ENCODE assay signal across 16 cellular contexts in genomic region chr5:124193371-124193789, GRCh38.
DNase-seq lines count a peak whose midpoint lies in the region; ATAC-seq, FAIRE-seq and TF ChIP-seq lines count a peak whose summit lies in the region.
"Had no signal": no experiment of that assay in that cellular context is flagged by ENCODE, and none has a peak within 500 bp of the region (broad histone marks: within the 10 kb centered on the region; RNA-seq: fewer than 3 reads in every experiment).

No MANE protein-coding gene starts in this region.

- H3K4me1 ChIP-seq in IMR-90 (ENCODE audit: control insufficient read depth, insufficient read depth, low read length) (peaks cover 2% of the 10 kb centered on the region; the same call in 1 of the 2 replicates), upper lobe of right lung (peaks cover 6% of the 10 kb centered on the region)
- H3K4me1 ChIP-seq: prostate gland had no signal

- H3K9ac ChIP-seq in IMR-90 (ENCODE audit: low read depth, low read length), result no peak overlapping the region
- H3K9ac ChIP-seq: KMS-11 had no signal

- TF ChIP-seq CTCF in IMR-90 (conservative IDR thresholded peaks at IDR 0.05; ENCODE audit: low read depth, low read length) (no peak), bronchial epithelial cell (IDR thresholded peaks at IDR 0.05; ENCODE audit: insufficient read depth, low read length, severe bottlenecking) (no peak), progenitor cell of endocrine pancreas (IDR thresholded peaks at IDR 0.05; ENCODE audit: unreplicated experiment) (no peak), upper lobe of right lung (IDR thresholded peaks at IDR 0.05) (no peak)

- in situ Hi-C loops in IMR-90 (cut with MboI; ENCODE audit: low sequenced_read_pairs), result no loop called here

- H3K36me3 ChIP-seq in IMR-90 (ENCODE audit: control insufficient read depth, insufficient read depth, low read length) (no peaks in the 10 kb centered on the region), bronchial epithelial cell (ENCODE audit: control insufficient read depth, insufficient read depth, low read length) (no peaks in the 10 kb centered on the region), upper lobe of right lung (no peaks in the 10 kb centered on the region)
- H3K36me3 ChIP-seq: HAP-1, prostate gland, thyroid gland had no signal

- no peak overlapping the region for H4K5ac ChIP-seq in IMR-90 (ENCODE audit: low read depth, low read length)

- POLR2A ChIA-PET in IMR-90 (lab: Charles Lee; ENCODE audit: unreplicated experiment), result no interaction called here

- H3K9me3 ChIP-seq in IMR-90 (ENCODE audit: control insufficient read depth, insufficient read depth, low read length), result no peaks in the 10 kb centered on the region
- no peaks in the 10 kb centered on the region for H3K9me3 ChIP-seq in upper lobe of right lung
- H3K9me3 ChIP-seq: HAP-1, prostate gland, thyroid gland had no signal

- H2AK9ac ChIP-seq in IMR-90 (replicated peaks; ENCODE audit: low read depth, low read length, poor library complexity), result no peak overlapping the region

- peaks cover 2% of the 10 kb centered on the region for H3K9me3 Mint-ChIP-seq in progenitor cell of endocrine pancreas (ENCODE audit: low read depth)
- H3K9me3 Mint-ChIP-seq: memory B cell had no signal

- H3K4me3 ChIP-seq in IMR-90 (ENCODE audit: insufficient read depth, low read depth, low read length) (no peak overlapping the region), bronchial epithelial cell (ENCODE audit: low read depth, low read length) (no peak overlapping the region), upper lobe of right lung (no peak overlapping the region)
- H3K4me3 ChIP-seq: HAP-1, prostate gland, thyroid gland had no signal

- no peaks in the 10 kb centered on the region for H4K20me1 ChIP-seq in IMR-90 (ENCODE audit: insufficient read depth, low read length)

- H3K23ac ChIP-seq in IMR-90 (ENCODE audit: low read depth, low read length), result no peak overlapping the region

- no peaks in the 10 kb centered on the region for H3K79me1 ChIP-seq in IMR-90 (ENCODE audit: low read depth in 1 of 2, low read length in 2 of 2)

- no CpG with 5 or more reads among the region's 4 CpGs for WGBS in IMR-90 (ENCODE audit: extremely low coverage in 2 of 2, insufficient read length in 1 of 2), 2 experiments

- H2AK5ac ChIP-seq in IMR-90 (ENCODE audit: low read depth, low read length), result no peak overlapping the region

- no peak overlapping the region for H3K27ac Mint-ChIP-seq in progenitor cell of endocrine pancreas
- H3K27ac Mint-ChIP-seq: memory B cell had no signal

- ATAC-seq in IMR-90 (ENCODE audit: low read depth), result no peak
- ATAC-seq in upper lobe of right lung, result no peak
- ATAC-seq in GM18858 (IDR thresholded peaks at IDR 0.05; ENCODE audit: unreplicated experiment), result no peak
- no peak for ATAC-seq in HG03469 (IDR thresholded peaks at IDR 0.05; ENCODE audit: unreplicated experiment)

- H3K56ac ChIP-seq in IMR-90 (ENCODE audit: extremely low read depth, insufficient read depth, low read length), result no peak overlapping the region

- peak; percentile 70 for DNase-seq in AG08395 (ENCODE audit: low spot score)
- DNase-seq in IMR-90, result peak; percentile 56
- peak; percentile 75 for DNase-seq in bronchial epithelial cell (ENCODE audit: low read depth)
- no peak for DNase-seq in progenitor cell of endocrine pancreas (ENCODE audit: low spot score, unreplicated experiment)
- no peak for DNase-seq in upper lobe of right lung
- DNase-seq: activated T-cell treated with anti-CD3 and anti-CD28 coated beads, Interleukin-2, amount 50 U/mL, for 1 hour; SHP77; thyroid gland had no signal

- no peak overlapping the region for H3K18ac ChIP-seq in IMR-90 (ENCODE audit: low read depth, low read length)

- TF ChIP-seq RAD21 in IMR-90 (IDR thresholded peaks at IDR 0.05; ENCODE audit: low read length), result no peak

- H2BK20ac ChIP-seq in IMR-90 (ENCODE audit: low read depth, low read length), result no peak overlapping the region

- CTCF ChIA-PET in IMR-90 (lab: Yijun Ruan, JAX), result interaction anchor here (0.6 kb wide), 1 partner anchor 14 kb away, joined by 7 read pairs; no protein-coding TSS in a partner anchor

- no peak overlapping the region for H2BK5ac ChIP-seq in IMR-90 (ENCODE audit: low read depth, low read length, poor library complexity, severe bottlenecking)

- no peaks in the 10 kb centered on the region for H3K36me3 Mint-ChIP-seq in progenitor cell of endocrine pancreas (ENCODE audit: insufficient read depth)
- H3K36me3 Mint-ChIP-seq: memory B cell had no signal

- no peak overlapping the region for H3K4ac ChIP-seq in IMR-90 (ENCODE audit: low read depth, low read length)

- no peaks in the 10 kb centered on the region for H3K27me3 Mint-ChIP-seq in progenitor cell of endocrine pancreas
- H3K27me3 Mint-ChIP-seq: memory B cell had no signal

- no peak overlapping the region for H4K8ac ChIP-seq in IMR-90 (ENCODE audit: low read depth in 2 of 2, low read length in 2 of 2)

- H3K4me1 Mint-ChIP-seq in progenitor cell of endocrine pancreas (ENCODE audit: low read depth), result peaks cover 39% of the 10 kb centered on the region
- H3K4me1 Mint-ChIP-seq: memory B cell had no signal

- dilution Hi-C loops in IMR-90 (cut with HindIII; ENCODE audit: low sequenced_read_pairs, unreplicated experiment), result no loop called here

- H3K14ac ChIP-seq in IMR-90 (replicated peaks; ENCODE audit: low read depth, low read length), result no peak overlapping the region

- H3K27ac ChIP-seq in IMR-90 (ENCODE audit: insufficient read depth, low read length), result no peak overlapping the region
- no peak overlapping the region for H3K27ac ChIP-seq in upper lobe of right lung
- H3K27ac ChIP-seq: C4-2B, KMS-11, prostate gland, thyroid gland had no signal

- no peak for TF ChIP-seq POLR2A in IMR-90 (IDR thresholded peaks at IDR 0.05; ENCODE audit: low read depth, low read length)

- no peak overlapping the region for H3K4me3 Mint-ChIP-seq in progenitor cell of endocrine pancreas (ENCODE audit: low read depth)
- H3K4me3 Mint-ChIP-seq: memory B cell had no signal

- intact Hi-C loops in IMR-90 (cut with micrococcal nuclease) (no loop called here), upper lobe of right lung (cut with DNase I) (no loop called here)

- no peak overlapping the region for H4K91ac ChIP-seq in IMR-90 (ENCODE audit: insufficient read depth, low read depth, low read length)

- H3K27me3 ChIP-seq in IMR-90 (ENCODE audit: control insufficient read depth, insufficient read depth, low read length) (peaks cover 3% of the 10 kb centered on the region), bronchial epithelial cell (ENCODE audit: control insufficient read depth, insufficient read depth, low read length) (no peaks in the 10 kb centered on the region), upper lobe of right lung (no peaks in the 10 kb centered on the region)
- H3K27me3 ChIP-seq: thyroid gland had no signal

- no TSS peak for BruUV-seq in IMR-90 (replicated peaks; lab: Mats Ljungman, UMichigan)

- no peak overlapping the region for H2BK15ac ChIP-seq in IMR-90 (ENCODE audit: low read depth, low read length)

- FAIRE-seq in bronchial epithelial cell (lab: Jason Lieb, UNC) (no peak), islet of Langerhans (lab: Jason Lieb, UNC) (peak; percentile 98)

- H3K9me1 ChIP-seq in IMR-90 (ENCODE audit: insufficient read depth, low read length), result no peaks in the 10 kb centered on the region

- no peak overlapping the region for H2BK120ac ChIP-seq in IMR-90 (ENCODE audit: low read depth, low read length)

- no peak overlapping the region for H3K4me2 ChIP-seq in IMR-90 (ENCODE audit: low read depth, low read length)
- H3K4me2 ChIP-seq: KMS-11 had no signal

- H2AFZ ChIP-seq in IMR-90 (replicated peaks; ENCODE audit: low read length, poor library complexity), result no peak overlapping the region

TF ChIP-seq in IMR-90, 13 proteins besides CTCF, POLR2A, EP300 and RAD21:
- no peak for TF ChIP-seq USF2 (IDR thresholded peaks at IDR 0.05; ENCODE audit: low read depth, low read length)
- peak; percentile 79 for TF ChIP-seq CEBPB (IDR thresholded peaks at IDR 0.05; ENCODE audit: low read depth, low read length)

Comparison
In these comparisons a context has a peak if more than half of its experiments do, and no peak if none do; other contexts are left out.
1. DNase-seq: peak in AG08395 (single experiment), IMR-90 (single experiment) and bronchial epithelial cell (single experiment); none in progenitor cell of endocrine pancreas (single experiment) and upper lobe of right lung (single experiment).